In genomic region chr4:9243579-9243978, GRCh38 we compare ENCODE assay signal across 14 cellular contexts. TPM values are rescaled to one million over a fixed set of nuclear protein-coding genes. Genes with fewer than 3 reads are reported as not detected.
"Had no signal": no experiment of that assay in that cellular context is flagged by ENCODE, and none has a peak within 500 bp of the region (broad histone marks: within the 10 kb centered on the region; RNA-seq: fewer than 3 reads in every experiment).

TSS of gene USP17L17 (plus strand) at chr4:9243879. CDS start at chr4:9243879, 0 bp downstream.

RNA-seq across cellular contexts. Expression of gene USP17L17, which starts in this region (rescaled TPM):
- total RNA-seq: activated B cell treated with CpG ODN at 0.5 μM for 24 hours; activated CD4-positive, alpha-beta memory T cell treated with anti-CD3 and anti-CD28 coated beads for 36 hours; activated CD4-positive, alpha-beta memory T cell treated with anti-CD3 and anti-CD28 coated beads, Interleukin-2, amount 10 ng/mL, durations not matched to agents 7 days and 5 days; activated CD4-positive, alpha-beta T cell treated with anti-CD3 and anti-CD28 coated beads for 36 hours; activated CD4-positive, alpha-beta T cell treated with anti-CD3 and anti-CD28 coated beads, Interleukin-2, amount 10 ng/mL, durations not matched to agents 7 days and 5 days; activated CD8-positive, alpha-beta memory T cell treated with anti-CD3 and anti-CD28 coated beads for 36 hours; activated CD8-positive, alpha-beta memory T cell treated with anti-CD3 and anti-CD28 coated beads, Interleukin-2, amount 10 ng/mL, durations not matched to agents 7 days and 5 days; activated CD8-positive, alpha-beta T cell treated with anti-CD3 and anti-CD28 coated beads for 36 hours; activated CD8-positive, alpha-beta T cell treated with anti-CD3 and anti-CD28 coated beads, Interleukin-2, amount 10 ng/mL, durations not matched to agents 7 days and 5 days; T-cell; T-helper 1 cell treated with Interleukin-12 subunit alpha and Interleukin-12 subunit beta and Interleukin-4 antibody, amounts not matched to agents 30 ng/mL and 1 ng/mL, for 36 hours; T-helper 17 cell; T-helper 2 cell treated with Interferon-gamma antibody and Interleukin-4, amounts not matched to agents 100 ng/mL and 5 ng/mL, for 36 hours; WTC11 had no signal
